ENCODE assay signal across 15 cellular contexts in the genomic region with DNA sequence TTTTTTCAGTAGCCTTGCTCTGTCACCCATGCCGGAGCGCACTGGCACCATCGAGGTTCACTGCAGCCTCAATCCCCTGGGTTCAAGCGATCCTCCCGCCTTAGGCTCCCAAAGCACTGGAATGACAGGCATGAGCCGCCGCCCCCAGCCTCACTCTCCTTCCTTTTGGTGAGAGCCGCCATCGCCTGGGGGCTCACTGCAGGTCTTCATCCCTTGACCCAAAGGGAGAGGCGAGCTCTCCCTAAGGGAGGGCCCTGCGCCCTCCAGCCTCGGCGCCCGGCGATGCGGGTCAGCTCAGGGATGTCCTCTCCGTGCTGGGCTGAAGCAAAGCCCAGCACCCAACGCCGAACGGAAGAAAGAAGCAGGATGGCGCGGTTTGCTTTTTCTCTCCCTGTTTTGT. TPM values are rescaled to one million over a fixed set of nuclear protein-coding genes. Genes with fewer than 3 reads are reported as not detected.
DNase-seq lines count a peak whose midpoint lies in the region; ATAC-seq, FAIRE-seq and TF ChIP-seq lines count a peak whose summit lies in the region.
"Had no signal": no experiment of that assay in that cellular context is flagged by ENCODE, and none has a peak within 500 bp of the region (broad histone marks: within the 10 kb centered on the region; RNA-seq: fewer than 3 reads in every experiment).

No MANE protein-coding gene starts in this region.

- H3K9ac ChIP-seq in GM12878 (ENCODE audit: control insufficient read depth, insufficient read depth, low read length): no peak overlapping the region

- peak overlapping the region; percentile 31; the same call in 1 of the 2 replicates for H3K4me2 ChIP-seq in GM12878 (ENCODE audit: control insufficient read depth, insufficient read depth)

- H3K4me3 Mint-ChIP-seq in CD4-positive, CD25-positive, alpha-beta regulatory T cell: peak overlapping the region in 1 of 4 donors; percentile 81

- TF ChIP-seq EP300 in GM12878 (IDR thresholded peaks at IDR 0.05; ENCODE audit: borderline replicate concordance in 1 of 2, control insufficient read depth in 1 of 2, low read depth in 2 of 2, low read length in 2 of 2): no peak

- H3K4me1 ChIP-seq in CD4-positive, CD25-positive, alpha-beta regulatory T cell (ENCODE audit: control insufficient read depth, insufficient read depth, low read length, poor library complexity, severe bottlenecking): peaks cover 39% of the 10 kb centered on the region
- peaks cover 13% of the 10 kb centered on the region for H3K4me1 ChIP-seq in GM12878 (ENCODE audit: control insufficient read depth, insufficient read depth, low read length)
- peaks cover 4 to 6% of the 10 kb centered on the region in 2 donors for H3K4me1 ChIP-seq in small intestine (ENCODE audit: control insufficient read depth in 2 of 2, insufficient read depth in 1 of 2, low read depth in 1 of 2, low read length in 1 of 2)
- H3K4me1 ChIP-seq: prostate gland had no signal

- in situ Hi-C loops in GM13976 (cut with MboI; ENCODE audit: low sequenced_read_pairs, unreplicated experiment) (no loop called here), GM12878 (cut with MboI) (no loop called here)

- H3K36me3 Mint-ChIP-seq in CD4-positive, CD25-positive, alpha-beta regulatory T cell: peaks cover 5% of the 10 kb centered on the region

- H3K9me3 ChIP-seq in CD4-positive, CD25-positive, alpha-beta regulatory T cell (ENCODE audit: control insufficient read depth in 2 of 2, low read length in 2 of 2): no peaks in the 10 kb centered on the region
- H3K9me3 ChIP-seq in GM12878 (replicated peaks; ENCODE audit: control insufficient read depth, insufficient read depth, low read length) (no peaks in the 10 kb centered on the region), small intestine (ENCODE audit: control insufficient read depth, low read depth) (no peaks in the 10 kb centered on the region)
- H3K9me3 ChIP-seq: mucosa of descending colon, prostate gland had no signal

- H3K27me3 Mint-ChIP-seq in CD4-positive, CD25-positive, alpha-beta regulatory T cell: no peaks in the 10 kb centered on the region

- H2AFZ ChIP-seq in GM12878 (ENCODE audit: control insufficient read depth, low read depth, low read length): no peak overlapping the region

- intact Hi-C loops in GM12878 (cut with micrococcal nuclease; ENCODE audit: unreplicated experiment) (no loop called here), left colon (cut with DNase I, micrococcal nuclease) (no loop called here)

- FAIRE-seq in GM12878 (lab: Jason Lieb, UNC) (no peak), small intestine (lab: Jason Lieb, UNC) (no peak)
- FAIRE-seq: bronchial epithelial cell, endothelial cell of umbilical vein, islet of Langerhans, urothelium cell line had no signal

- TF ChIP-seq RAD21 in GM12878 (IDR thresholded peaks at IDR 0.05; ENCODE audit: insufficient read depth, low read depth, low read length): no peak

- peaks cover 3% of the 10 kb centered on the region for H3K36me3 ChIP-seq in CD4-positive, CD25-positive, alpha-beta regulatory T cell (ENCODE audit: control insufficient read depth, insufficient read depth, low read length)
- H3K36me3 ChIP-seq in GM12878 (ENCODE audit: control insufficient read depth in 2 of 2, insufficient read depth in 2 of 2, low read length in 1 of 2) (no peaks in the 10 kb centered on the region; a peak in 2 of 4 replicates), small intestine (ENCODE audit: control insufficient read depth in 2 of 2, insufficient read depth in 2 of 2, low read length in 2 of 2) (peaks cover 5 to 9% of the 10 kb centered on the region in 2 donors)

- H3K27ac ChIP-seq in CD4-positive, CD25-positive, alpha-beta regulatory T cell (ENCODE audit: insufficient read depth, low read length, poor library complexity, severe bottlenecking): peak overlapping the region; percentile 72
- H3K27ac ChIP-seq in GM12878 (ENCODE audit: control insufficient read depth, insufficient read depth) (peak overlapping the region; percentile 27), small intestine (ENCODE audit: low read depth in 1 of 2, low read length in 1 of 2) (peak overlapping the region; percentile 16 to 57)
- H3K27ac ChIP-seq: prostate gland had no signal

- TF ChIP-seq POLR2A in GM12878 (IDR thresholded peaks at IDR 0.05; ENCODE audit: low read depth, low read length): no peak

- H3K79me2 ChIP-seq in GM12878 (ENCODE audit: control insufficient read depth, insufficient read depth, low read length): no peaks in the 10 kb centered on the region

- peak overlapping the region in 2 of 3 donors; percentile 89 to 90 for H3K27ac Mint-ChIP-seq in CD4-positive, CD25-positive, alpha-beta regulatory T cell

- BruUV-seq in GM12878 (replicated peaks; lab: Mats Ljungman, UMichigan): no TSS peak

- no peaks in the 10 kb centered on the region for H3K27me3 ChIP-seq in CD4-positive, CD25-positive, alpha-beta regulatory T cell (ENCODE audit: control insufficient read depth, insufficient read depth, low read length)
- H3K27me3 ChIP-seq in GM12878 (replicated peaks in 1 of 2; ENCODE audit: control insufficient read depth in 2 of 2, insufficient read depth in 2 of 2, low read length in 1 of 2) (no peaks in the 10 kb centered on the region), small intestine (ENCODE audit: control insufficient read depth in 2 of 2, insufficient read depth in 2 of 2, low read length in 2 of 2) (no peaks in the 10 kb centered on the region)

- CTCF ChIA-PET in GM12878 (lab: Yijun Ruan, JAX): interaction anchor here (1.3 kb wide), 1 partner anchor 118 kb away, joined by 3 read pairs; no protein-coding TSS in a partner anchor

- SMC1A ChIA-PET in GM12878 (lab: Charles Lee; ENCODE audit: uncharacterized antibody, unreplicated experiment): no interaction called here

- no peaks in the 10 kb centered on the region for H4K20me1 ChIP-seq in GM12878 (ENCODE audit: control insufficient read depth, insufficient read depth)

- RAD21 ChIA-PET in GM12878 (lab: Charles Lee; ENCODE audit: unreplicated experiment): interaction anchor here (1.0 kb wide), 1 partner anchor 19 kb away, joined by 3 read pairs; no protein-coding TSS in a partner anchor

- H3K9me3 Mint-ChIP-seq in CD4-positive, CD25-positive, alpha-beta regulatory T cell: peaks cover 0 to 1% (median 0%) of the 10 kb centered on the region in 7 donors

- ATAC-seq in CD4-positive, CD25-positive, alpha-beta regulatory T cell (ENCODE audit: low read depth in 2 of 2): no peak
- ATAC-seq in GM12878 (no peak), left colon (no peak), GM18861 (IDR thresholded peaks at IDR 0.05; ENCODE audit: unreplicated experiment) (no peak)

- 94% methylated on average over 22 of the region's 22 CpGs for WGBS in GM12878 (ENCODE audit: insufficient coverage, insufficient replicate concordance, low lambda C conversion rate, missing lambda C conversion rate)
- 91 to 97% (median 92%) methylated on average over 21 to 22 of the region's 22 CpGs for WGBS in small intestine, 3 donors

- H3K4me3 ChIP-seq in CD4-positive, CD25-positive, alpha-beta regulatory T cell (ENCODE audit: low read depth, low read length): no peak overlapping the region
- no peak overlapping the region for H3K4me3 ChIP-seq in GM12878
- H3K4me3 ChIP-seq in small intestine (ENCODE audit: low read depth in 1 of 2, low read length in 2 of 2): no peak overlapping the region
- H3K4me3 ChIP-seq: mucosa of descending colon, prostate gland had no signal

- DNase-seq in CD4-positive, CD25-positive, alpha-beta regulatory T cell: no peak
- DNase-seq in GM13976 (ENCODE audit: low spot score) (peak; percentile 32), GM12878 (ENCODE audit: low read depth, low spot score) (no peak), small intestine (no peak), kidney tubule cell (ENCODE audit: low spot score) (no peak), left colon (no peak)
- DNase-seq: NCI-H1092 treated with DMSO at 0.1 percent for 48 hours, NCI-H345 had no signal

- POLR2A ChIA-PET in GM12878 (lab: Charles Lee): no interaction called here

- H3K4me1 Mint-ChIP-seq in CD4-positive, CD25-positive, alpha-beta regulatory T cell: peaks cover 4 to 46% (median 8%) of the 10 kb centered on the region in 4 donors

- TF ChIP-seq CTCF in GM13976 (IDR thresholded peaks at IDR 0.05; ENCODE audit: borderline replicate concordance, control extremely low read depth, extremely low read depth, insufficient read depth, missing control alignments) (no peak), GM12878 (IDR thresholded peaks at IDR 0.05 in 2 of 3, conservative IDR thresholded peaks at IDR 0.05 in 1 of 3; ENCODE audit: control insufficient read depth in 2 of 3, extremely low read depth in 1 of 3, insufficient read depth in 1 of 3, low read depth in 3 of 3, low read length in 3 of 3) (no peak)

RNA-seq across cellular contexts. Expression of a gene that starts 23.2 kb away (rescaled TPM):
- total RNA-seq in CD4-positive, CD25-positive, alpha-beta regulatory T cell: 50.5 TPM
- 10 to 100 TPM; 19.6 to 30.4 (median 23.7) TPM for polyA plus RNA-seq in CD4-positive, CD25-positive, alpha-beta regulatory T cell
- 20.9 and 24.8 TPM in 2 replicates for total RNA-seq in GM12878 (2013; cell fraction: nucleolus; rRNA removed)
- total RNA-seq in GM12878 (2014; rRNA removed) (10.6 and 15.9 TPM in 2 replicates), GM12878 (2014; rRNA removed; fragmentation: Illumina TruSeq; extraction: Trizol) (3.2 TPM in 2 replicates), GM12878 (2021) (40.0 and 42.4 TPM in 2 replicates), left colon (100 to 1,000 TPM; 110 to 124 TPM)
- 2.2 TPM for polyA plus RNA-seq in GM12878 (2011; ENCODE audit: low read depth)
- polyA plus RNA-seq in GM12878 (2011; rRNA removed) (0.84 and 2.5 TPM in 2 replicates), GM12878 (2014; fragmentation: Illumina TruSeq; extraction: Trizol) (4.1 and 5.9 TPM in 2 replicates), GM12878 (2014; fragmentation: Nextera tagmentation; extraction: Ambion mirVana) (under 1 TPM; 0.26 to 0.73 TPM), GM12878 (2014; rRNA removed) (16.2 and 22.2 TPM in 2 replicates), GM12878 (2016; fragmentation: Nextera tagmentation; extraction: Ambion mirVana) (10 to 100 TPM in 1 of 2 experiments, 1 to 10 TPM in 1; 2.0 to 10.1 TPM), small intestine (10 to 100 TPM; 14.3 to 27.0 (median 16.8) TPM)
- 4.5 and 7.6 TPM in 2 replicates for polyA plus RNA-seq in GM12878 (2011; cell fraction: cytosol; rRNA removed)
- 12.8 and 18.3 TPM in 2 replicates for polyA plus RNA-seq in GM12878 (2011; cell fraction: nucleus; rRNA removed)
- 14.1 and 15.9 TPM in 2 replicates for polyA plus RNA-seq in GM12878 (2012)
- 3.6 and 6.5 TPM in 2 replicates for polyA minus RNA-seq in GM12878 (2011; rRNA and poly(A)+ RNA removed)
- polyA minus RNA-seq in GM12878 (2011; cell fraction: cytosol; rRNA and poly(A)+ RNA removed): 12.4 and 12.8 TPM in 2 replicates
- 3.6 and 4.7 TPM in 2 replicates for polyA minus RNA-seq in GM12878 (2011; cell fraction: nucleus; rRNA and poly(A)+ RNA removed)

RNA-seq across cellular contexts. Expression of a gene that starts 34.0 kb away (rescaled TPM):
- total RNA-seq in CD4-positive, CD25-positive, alpha-beta regulatory T cell: 98.2 TPM
- polyA plus RNA-seq in CD4-positive, CD25-positive, alpha-beta regulatory T cell: 10 to 100 TPM; 38.5 to 70.2 (median 56.6) TPM
- total RNA-seq in GM12878 (2013; cell fraction: nucleolus; rRNA removed): 58.9 and 63.2 TPM in 2 replicates
- total RNA-seq in GM12878 (2014; rRNA removed) (178 and 210 TPM in 2 replicates), GM12878 (2014; rRNA removed; fragmentation: Illumina TruSeq; extraction: Trizol) (72.1 and 92.8 TPM in 2 replicates), GM12878 (2021) (182 and 184 TPM in 2 replicates), left colon (100 to 1,000 TPM; 208 to 229 TPM)
- 78.5 TPM for polyA plus RNA-seq in GM12878 (2011; ENCODE audit: low read depth)
- polyA plus RNA-seq in GM12878 (2011; rRNA removed) (31.6 and 68.3 TPM in 2 replicates), GM12878 (2014; fragmentation: Illumina TruSeq; extraction: Trizol) (13.0 and 38.8 TPM in 2 replicates), GM12878 (2014; fragmentation: Nextera tagmentation; extraction: Ambion mirVana) (1 to 10 TPM in 1 of 2 experiments, under 1 TPM in 1; 1.00 to 6.8 TPM), GM12878 (2014; rRNA removed) (144 and 166 TPM in 2 replicates), GM12878 (2016; fragmentation: Nextera tagmentation; extraction: Ambion mirVana) (10 to 100 TPM; 33.4 to 33.7 TPM), small intestine (100 to 1,000 TPM; 283 to 522 (median 492) TPM)
- 109 and 144 TPM in 2 replicates for polyA plus RNA-seq in GM12878 (2011; cell fraction: cytosol; rRNA removed)
- 127 and 159 TPM in 2 replicates for polyA plus RNA-seq in GM12878 (2011; cell fraction: nucleus; rRNA removed)
- 133 and 176 TPM in 2 replicates for polyA plus RNA-seq in GM12878 (2012)
- polyA minus RNA-seq in GM12878 (2011; rRNA and poly(A)+ RNA removed): 32.9 and 84.0 TPM in 2 replicates
- 64.1 and 69.3 TPM in 2 replicates for polyA minus RNA-seq in GM12878 (2011; cell fraction: cytosol; rRNA and poly(A)+ RNA removed)
- polyA minus RNA-seq in GM12878 (2011; cell fraction: nucleus; rRNA and poly(A)+ RNA removed): 27.6 and 40.2 TPM in 2 replicates
